9 cellular contexts compared by ENCODE assay signal in the genomic region with DNA sequence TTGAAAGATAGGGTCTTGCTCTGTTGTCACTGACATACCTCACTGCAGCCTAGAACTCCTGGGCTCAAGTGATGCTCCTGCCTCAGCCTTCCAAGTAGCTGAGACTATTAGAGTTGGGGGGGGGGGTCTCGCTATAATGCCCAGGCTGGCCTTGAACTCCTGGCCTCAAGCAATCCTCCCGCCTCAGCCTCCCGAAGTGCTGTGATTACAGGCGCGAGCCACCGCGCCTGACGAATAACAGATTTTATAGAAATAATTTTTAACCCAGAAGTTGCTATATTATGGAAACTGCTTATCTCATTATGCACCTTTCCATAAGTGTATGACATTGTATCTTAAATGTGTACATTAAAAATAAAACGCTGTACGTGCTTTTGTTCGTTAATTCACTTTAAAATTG. TPM values are rescaled to one million over a fixed set of nuclear protein-coding genes. Genes with fewer than 3 reads are reported as not detected.
DNase-seq lines count a peak whose midpoint lies in the region; ATAC-seq, FAIRE-seq and TF ChIP-seq lines count a peak whose summit lies in the region.
"Had no signal": no experiment of that assay in that cellular context is flagged by ENCODE, and none has a peak within 500 bp of the region (broad histone marks: within the 10 kb centered on the region; RNA-seq: fewer than 3 reads in every experiment).

No MANE protein-coding gene starts in this region.

- no TSS peak for BruUV-seq in mammary epithelial cell (replicated peaks; lab: Mats Ljungman, UMichigan)

- dilution Hi-C loops in mammary epithelial cell (cut with HindIII; ENCODE audit: low sequenced_read_pairs), result no loop called here

- H2AFZ ChIP-seq in mammary epithelial cell (ENCODE audit: low read depth, low read length), result peak overlapping the region; percentile 97

- H3K4me3 Mint-ChIP-seq in stimulated activated naive CD8-positive, alpha-beta T cell treated with anti-CD3 and anti-CD28 coated beads, Interleukin-15, Interleukin-2, amounts not matched to agents 100 ng/mL and 50 ng/mL, for 24 hours, result peak overlapping the region; percentile 91

- FAIRE-seq in HTR-8/SVneo (lab: Jason Lieb, UNC), result no peak

- no peaks in the 10 kb centered on the region for H3K9me3 Mint-ChIP-seq in stimulated activated naive CD8-positive, alpha-beta T cell treated with anti-CD3 and anti-CD28 coated beads, Interleukin-15, Interleukin-2, amounts not matched to agents 100 ng/mL and 50 ng/mL, for 24 hours

- no peaks in the 10 kb centered on the region for H4K20me1 ChIP-seq in mammary epithelial cell (ENCODE audit: insufficient read depth, low read length)

- intact Hi-C loops in mammary epithelial cell (cut with micrococcal nuclease), result no loop called here

- H3K4me3 ChIP-seq in mammary epithelial cell (replicated peaks in 1 of 3; ENCODE audit: insufficient read depth in 1 of 3, low read depth in 2 of 3, low read length in 3 of 3) (peak overlapping the region; percentile 55 to 82 (median 80)), mucosa of rectum (ENCODE audit: low read length in 2 of 2) (peak overlapping the region; percentile 87 to 92)

- H3K9ac ChIP-seq in mammary epithelial cell (ENCODE audit: insufficient read depth, low read length), result peak overlapping the region; percentile 77
- peak overlapping the region; percentile 71 for H3K9ac ChIP-seq in mucosa of rectum (ENCODE audit: low read depth in 1 of 2, low read length in 2 of 2)

- no peaks in the 10 kb centered on the region for H3K9me3 ChIP-seq in mammary epithelial cell (replicated peaks; ENCODE audit: insufficient read depth, low read length)
- no peaks in the 10 kb centered on the region for H3K9me3 ChIP-seq in mucosa of rectum (ENCODE audit: control insufficient read depth in 2 of 2, low read length in 2 of 2)

- peaks cover 46% of the 10 kb centered on the region for H3K4me1 Mint-ChIP-seq in stimulated activated naive CD8-positive, alpha-beta T cell treated with anti-CD3 and anti-CD28 coated beads, Interleukin-15, Interleukin-2, amounts not matched to agents 100 ng/mL and 50 ng/mL, for 24 hours (ENCODE audit: low read depth)

- H3K36me3 Mint-ChIP-seq in stimulated activated naive CD8-positive, alpha-beta T cell treated with anti-CD3 and anti-CD28 coated beads, Interleukin-15, Interleukin-2, amounts not matched to agents 100 ng/mL and 50 ng/mL, for 24 hours (ENCODE audit: low read depth), result peaks cover 12% of the 10 kb centered on the region

- H3K36me3 ChIP-seq in mammary epithelial cell (ENCODE audit: insufficient read depth, low read length) (no peaks in the 10 kb centered on the region), mucosa of rectum (ENCODE audit: control insufficient read depth in 2 of 2, insufficient read depth in 2 of 2, low read length in 2 of 2) (no peaks in the 10 kb centered on the region)

- H3K27ac Mint-ChIP-seq in stimulated activated naive CD8-positive, alpha-beta T cell treated with anti-CD3 and anti-CD28 coated beads, Interleukin-15, Interleukin-2, amounts not matched to agents 100 ng/mL and 50 ng/mL, for 24 hours, result peak overlapping the region; percentile 100

- no peak for TF ChIP-seq CTCF in mammary epithelial cell (conservative IDR thresholded peaks at IDR 0.05 in 1 of 2, IDR thresholded peaks at IDR 0.05 in 1 of 2; ENCODE audit: extremely low read depth in 1 of 2, insufficient read depth in 1 of 2, low read depth in 1 of 2, low read length in 2 of 2)

- DNase-seq in stimulated activated naive CD8-positive, alpha-beta T cell treated with anti-CD3 and anti-CD28 coated beads, Interleukin-15, Interleukin-2, amounts not matched to agents 100 U/mL and 50 U/mL, for 24 hours, result no peak
- DNase-seq in mammary epithelial cell (no peak), UCSD-AML1 (lab: John Stamatoyannopoulos, UW; ENCODE audit: unreplicated experiment) (no peak), H4 (ENCODE audit: low spot score) (no peak), HTR-8/SVneo (ENCODE audit: insufficient read length, low spot score) (no peak)
- no peak for DNase-seq in activated effector memory CD4-positive, alpha-beta T cell treated with anti-CD3 and anti-CD28 coated beads, Interleukin-2, amount 50 U/mL, for 16 hours
- DNase-seq: NCI-H510A treated with DMSO at 0.1 percent for 48 hours had no signal

- peaks cover 3% of the 10 kb centered on the region for H3K27me3 Mint-ChIP-seq in stimulated activated naive CD8-positive, alpha-beta T cell treated with anti-CD3 and anti-CD28 coated beads, Interleukin-15, Interleukin-2, amounts not matched to agents 100 ng/mL and 50 ng/mL, for 24 hours

- in situ Hi-C loops in mammary epithelial cell (cut with MboI; ENCODE audit: low sequenced_read_pairs in 2 of 2), result no loop called here

- H3K27ac ChIP-seq in mammary epithelial cell (ENCODE audit: insufficient read depth, low read depth, low read length) (peak overlapping the region; percentile 64), mucosa of rectum (ENCODE audit: low read depth in 2 of 2, low read length in 2 of 2) (peak overlapping the region; percentile 85 to 86)

- WGBS in mammary epithelial cell (ENCODE audit: low coverage, missing lambda C conversion rate), result 21% methylated on average over 11 of the region's 11 CpGs

- no peaks in the 10 kb centered on the region for H3K27me3 ChIP-seq in mammary epithelial cell (ENCODE audit: insufficient read depth, low read length)
- no peaks in the 10 kb centered on the region for H3K27me3 ChIP-seq in mucosa of rectum (ENCODE audit: control insufficient read depth in 2 of 2, insufficient read depth in 2 of 2, low read length in 2 of 2)

- CTCF ChIA-PET in mammary epithelial cell (lab: Charles Lee; ENCODE audit: low non-redundant PET), result no interaction called here

- H3K4me1 ChIP-seq in mammary epithelial cell (ENCODE audit: insufficient read depth, low read length) (peaks cover 5% of the 10 kb centered on the region), mucosa of rectum (ENCODE audit: control insufficient read depth in 2 of 2, insufficient read depth in 2 of 2, low read length in 2 of 2) (peaks cover 3 to 5% of the 10 kb centered on the region in 2 donors)

- ATAC-seq in stimulated activated naive CD8-positive, alpha-beta T cell treated with anti-CD3 and anti-CD28 coated beads, Interleukin-15, Interleukin-2, amounts not matched to agents 100 U/mL and 50 U/mL, for 24 hours, result no peak

- peaks cover 16% of the 10 kb centered on the region for H3K79me2 ChIP-seq in mammary epithelial cell (ENCODE audit: insufficient read depth, low read length)

- peak overlapping the region; percentile 96 for H3K4me2 ChIP-seq in mammary epithelial cell (ENCODE audit: insufficient read depth, low read depth, low read length)

RNA-seq across cellular contexts. Expression of gene ANKRD26, which starts 0.8 kb away (rescaled TPM):
- total RNA-seq in mammary epithelial cell, result 1 to 10 TPM; 7.0 to 8.1 TPM
- polyA plus RNA-seq in mammary epithelial cell, result 1.1 TPM
- polyA minus RNA-seq in mammary epithelial cell, result 4.1 TPM
- total RNA-seq in H4 (2014; rRNA removed; shearing (Covaris generic)), result 6.9 and 9.1 TPM in 2 replicates

RNA-seq across cellular contexts. Expression of gene YME1L1, which starts 54.7 kb away (rescaled TPM):
- 100 to 1,000 TPM in 1 of 2 donors, 10 to 100 TPM in 1; 77.2 to 118 TPM for total RNA-seq in mammary epithelial cell
- 41.6 TPM for polyA plus RNA-seq in mammary epithelial cell
- 53.6 TPM for polyA minus RNA-seq in mammary epithelial cell
- total RNA-seq in H4 (2014; rRNA removed; shearing (Covaris generic)), result 58.6 and 71.2 TPM in 2 replicates

RNA-seq across cellular contexts. Expression of gene MASTL, which starts 55.7 kb away (rescaled TPM):
- 10 to 100 TPM in 1 of 2 donors, 1 to 10 TPM in 1; 6.5 to 15.8 TPM for total RNA-seq in mammary epithelial cell
- 8.9 TPM for polyA plus RNA-seq in mammary epithelial cell
- 12.2 TPM for polyA minus RNA-seq in mammary epithelial cell
- 13.4 and 18.1 TPM in 2 replicates for total RNA-seq in H4 (2014; rRNA removed; shearing (Covaris generic))
